ENCODE assay signal across 1 cellular context in genomic region chr21:36249576-36250422, GRCh38.
TF ChIP-seq lines count a peak whose summit lies in the region.

No MANE protein-coding gene starts in this region.

TF ChIP-seq in H1, 55 proteins besides CTCF, POLR2A, EP300 and RAD21:
- TF ChIP-seq SUZ12 (IDR thresholded peaks at IDR 0.05; ENCODE audit: low read length) (no peak), KDM5A (IDR thresholded peaks at IDR 0.05; ENCODE audit: low read length) (no peak), HDAC6 (IDR thresholded peaks at IDR 0.05; ENCODE audit: low read depth, low read length) (no peak), BRCA1 (IDR thresholded peaks at IDR 0.05; ENCODE audit: low read depth, low read length) (no peak), MAFK (IDR thresholded peaks at IDR 0.05; ENCODE audit: low read depth, low read length) (no peak)
TF ChIP-seq in H1: peak in this region for 0.
